Comparison of ENCODE assay signal across 2 cellular contexts in genomic region chr1:154870734-154871133, GRCh38.
TF ChIP-seq lines count a peak whose summit lies in the region.

No MANE protein-coding gene starts in this region.

TF ChIP-seq in SK-N-SH, 30 proteins besides CTCF, POLR2A, EP300 and RAD21 (continued from another document):
- no peak for TF ChIP-seq MEF2A (IDR thresholded peaks at IDR 0.05; ENCODE audit: borderline replicate concordance, low read depth)
- TF ChIP-seq, protein P1, sequence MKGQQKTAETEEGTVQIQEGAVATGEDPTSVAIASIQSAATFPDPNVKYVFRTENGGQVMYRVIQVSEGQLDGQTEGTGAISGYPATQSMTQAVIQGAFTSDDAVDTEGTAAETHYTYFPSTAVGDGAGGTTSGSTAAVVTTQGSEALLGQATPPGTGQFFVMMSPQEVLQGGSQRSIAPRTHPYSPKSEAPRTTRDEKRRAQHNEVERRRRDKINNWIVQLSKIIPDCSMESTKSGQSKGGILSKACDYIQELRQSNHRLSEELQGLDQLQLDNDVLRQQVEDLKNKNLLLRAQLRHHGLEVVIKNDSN (IDR thresholded peaks at IDR 0.05; ENCODE audit: borderline replicate concordance, low read depth): no peak

TF ChIP-seq in SK-N-SH treated with all-trans-retinoic acid at 6 μM for 48 hours, 23 proteins besides CTCF, POLR2A, EP300 and RAD21 (continued from another document):
- TF ChIP-seq ARNTL (CRISPR knock-in tag; IDR thresholded peaks at IDR 0.05; ENCODE audit: borderline replicate concordance, low read depth) (no peak), CREB5 (CRISPR knock-in tag; IDR thresholded peaks at IDR 0.05; ENCODE audit: low read depth) (no peak), OSR1 (CRISPR knock-in tag; IDR thresholded peaks at IDR 0.05) (no peak), TOX (CRISPR knock-in tag; IDR thresholded peaks at IDR 0.05; ENCODE audit: borderline replicate concordance) (no peak), GLIS3 (CRISPR knock-in tag; IDR thresholded peaks at IDR 0.05) (no peak), TCF4 (CRISPR knock-in tag; IDR thresholded peaks at IDR 0.05; ENCODE audit: borderline replicate concordance) (no peak), SNAI2 (CRISPR knock-in tag; IDR thresholded peaks at IDR 0.05) (no peak), RARB (CRISPR knock-in tag; IDR thresholded peaks at IDR 0.05) (no peak), ESRRG (CRISPR knock-in tag; IDR thresholded peaks at IDR 0.05) (no peak), PPARA (CRISPR knock-in tag; IDR thresholded peaks at IDR 0.05; ENCODE audit: borderline replicate concordance) (no peak)
- TF ChIP-seq, protein P2, sequence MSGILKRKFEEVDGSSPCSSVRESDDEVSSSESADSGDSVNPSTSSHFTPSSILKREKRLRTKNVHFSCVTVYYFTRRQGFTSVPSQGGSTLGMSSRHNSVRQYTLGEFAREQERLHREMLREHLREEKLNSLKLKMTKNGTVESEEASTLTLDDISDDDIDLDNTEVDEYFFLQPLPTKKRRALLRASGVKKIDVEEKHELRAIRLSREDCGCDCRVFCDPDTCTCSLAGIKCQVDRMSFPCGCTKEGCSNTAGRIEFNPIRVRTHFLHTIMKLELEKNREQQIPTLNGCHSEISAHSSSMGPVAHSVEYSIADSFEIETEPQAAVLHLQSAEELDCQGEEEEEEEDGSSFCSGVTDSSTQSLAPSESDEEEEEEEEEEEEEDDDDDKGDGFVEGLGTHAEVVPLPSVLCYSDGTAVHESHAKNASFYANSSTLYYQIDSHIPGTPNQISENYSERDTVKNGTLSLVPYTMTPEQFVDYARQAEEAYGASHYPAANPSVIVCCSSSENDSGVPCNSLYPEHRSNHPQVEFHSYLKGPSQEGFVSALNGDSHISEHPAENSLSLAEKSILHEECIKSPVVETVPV (CRISPR knock-in tag; IDR thresholded peaks at IDR 0.05): no peak
